In the genomic region with DNA sequence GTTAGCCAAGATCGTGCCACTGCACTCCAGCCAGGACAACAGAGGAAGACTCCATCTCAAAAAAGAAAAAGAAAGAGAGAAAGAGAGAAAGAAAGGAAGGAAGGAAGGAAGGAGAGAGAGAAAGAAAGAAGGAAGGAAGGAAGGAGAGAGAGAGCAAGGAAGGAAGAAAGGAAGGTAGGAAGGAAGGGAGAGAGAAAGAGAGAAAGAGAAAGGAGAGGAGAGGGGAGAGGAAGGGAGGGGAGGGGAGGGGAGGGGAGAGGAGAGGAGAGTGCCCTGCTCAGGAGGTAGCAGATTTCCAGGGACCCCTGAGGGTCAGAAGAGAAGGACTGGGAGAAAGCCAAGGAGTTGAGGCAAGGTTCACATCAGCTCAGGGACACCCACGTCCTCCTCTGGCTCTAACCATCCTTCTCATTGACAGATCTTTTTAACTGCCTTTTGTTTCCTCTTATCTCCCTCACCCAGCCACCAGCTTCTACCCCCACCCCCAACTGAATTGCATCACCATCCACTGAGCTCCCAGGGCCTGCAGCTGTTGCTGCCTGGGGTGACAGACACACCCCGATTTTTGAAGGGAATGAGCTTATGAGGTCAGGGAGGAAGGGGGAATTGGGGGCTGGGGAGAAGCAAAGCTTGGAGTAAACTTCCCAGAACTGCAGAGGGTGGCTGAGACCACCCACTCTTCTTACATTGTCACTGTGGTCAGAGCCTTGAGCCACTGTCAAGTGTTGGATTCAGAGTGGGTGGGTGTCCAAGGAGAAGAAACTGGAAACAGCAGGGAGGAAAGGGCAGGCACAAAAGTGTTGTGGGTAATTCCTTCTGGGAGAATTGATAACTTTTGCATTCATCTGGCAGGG, we compare ENCODE assay signal across 1 cellular context.
TF ChIP-seq lines count a peak whose summit lies in the region.

No MANE protein-coding gene starts in this region.

TF ChIP-seq in K562, 482 proteins besides CTCF, POLR2A, EP300 and RAD21 (continued from another document and continues in another):
- TF ChIP-seq HIVEP1 (CRISPR knock-in tag; IDR thresholded peaks at IDR 0.05): no peak
- TF ChIP-seq SRSF1 (IDR thresholded peaks at IDR 0.05; ENCODE audit: low read depth, low read length): no peak
- TF ChIP-seq, protein P1, sequence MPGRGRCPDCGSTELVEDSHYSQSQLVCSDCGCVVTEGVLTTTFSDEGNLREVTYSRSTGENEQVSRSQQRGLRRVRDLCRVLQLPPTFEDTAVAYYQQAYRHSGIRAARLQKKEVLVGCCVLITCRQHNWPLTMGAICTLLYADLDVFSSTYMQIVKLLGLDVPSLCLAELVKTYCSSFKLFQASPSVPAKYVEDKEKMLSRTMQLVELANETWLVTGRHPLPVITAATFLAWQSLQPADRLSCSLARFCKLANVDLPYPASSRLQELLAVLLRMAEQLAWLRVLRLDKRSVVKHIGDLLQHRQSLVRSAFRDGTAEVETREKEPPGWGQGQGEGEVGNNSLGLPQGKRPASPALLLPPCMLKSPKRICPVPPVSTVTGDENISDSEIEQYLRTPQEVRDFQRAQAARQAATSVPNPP (IDR thresholded peaks at IDR 0.05; ENCODE audit: borderline replicate concordance, insufficient read depth, insufficient read length): no peak
- no peak; the same call in 1 of the 2 replicates for TF ChIP-seq EZH2 (IDR thresholded peaks at IDR 0.05; ENCODE audit: borderline replicate concordance, low read depth, low read length)
- TF ChIP-seq, protein P2, sequence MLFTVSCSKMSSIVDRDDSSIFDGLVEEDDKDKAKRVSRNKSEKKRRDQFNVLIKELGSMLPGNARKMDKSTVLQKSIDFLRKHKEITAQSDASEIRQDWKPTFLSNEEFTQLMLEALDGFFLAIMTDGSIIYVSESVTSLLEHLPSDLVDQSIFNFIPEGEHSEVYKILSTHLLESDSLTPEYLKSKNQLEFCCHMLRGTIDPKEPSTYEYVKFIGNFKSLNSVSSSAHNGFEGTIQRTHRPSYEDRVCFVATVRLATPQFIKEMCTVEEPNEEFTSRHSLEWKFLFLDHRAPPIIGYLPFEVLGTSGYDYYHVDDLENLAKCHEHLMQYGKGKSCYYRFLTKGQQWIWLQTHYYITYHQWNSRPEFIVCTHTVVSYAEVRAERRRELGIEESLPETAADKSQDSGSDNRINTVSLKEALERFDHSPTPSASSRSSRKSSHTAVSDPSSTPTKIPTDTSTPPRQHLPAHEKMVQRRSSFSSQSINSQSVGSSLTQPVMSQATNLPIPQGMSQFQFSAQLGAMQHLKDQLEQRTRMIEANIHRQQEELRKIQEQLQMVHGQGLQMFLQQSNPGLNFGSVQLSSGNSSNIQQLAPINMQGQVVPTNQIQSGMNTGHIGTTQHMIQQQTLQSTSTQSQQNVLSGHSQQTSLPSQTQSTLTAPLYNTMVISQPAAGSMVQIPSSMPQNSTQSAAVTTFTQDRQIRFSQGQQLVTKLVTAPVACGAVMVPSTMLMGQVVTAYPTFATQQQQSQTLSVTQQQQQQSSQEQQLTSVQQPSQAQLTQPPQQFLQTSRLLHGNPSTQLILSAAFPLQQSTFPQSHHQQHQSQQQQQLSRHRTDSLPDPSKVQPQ (CRISPR knock-in tag; IDR thresholded peaks at IDR 0.05; ENCODE audit: borderline replicate concordance): no peak
- TF ChIP-seq, protein P3, sequence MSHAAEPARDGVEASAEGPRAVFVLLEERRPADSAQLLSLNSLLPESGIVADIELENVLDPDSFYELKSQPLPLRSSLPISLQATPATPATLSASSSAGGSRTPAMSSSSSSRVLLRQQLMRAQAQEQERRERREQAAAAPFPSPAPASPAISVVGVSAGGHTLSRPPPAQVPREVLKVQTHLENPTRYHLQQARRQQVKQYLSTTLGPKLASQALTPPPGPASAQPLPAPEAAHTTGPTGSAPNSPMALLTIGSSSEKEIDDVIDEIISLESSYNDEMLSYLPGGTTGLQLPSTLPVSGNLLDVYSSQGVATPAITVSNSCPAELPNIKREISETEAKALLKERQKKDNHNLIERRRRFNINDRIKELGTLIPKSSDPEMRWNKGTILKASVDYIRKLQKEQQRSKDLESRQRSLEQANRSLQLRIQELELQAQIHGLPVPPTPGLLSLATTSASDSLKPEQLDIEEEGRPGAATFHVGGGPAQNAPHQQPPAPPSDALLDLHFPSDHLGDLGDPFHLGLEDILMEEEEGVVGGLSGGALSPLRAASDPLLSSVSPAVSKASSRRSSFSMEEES (CRISPR knock-in tag; IDR thresholded peaks at IDR 0.05): no peak
- TF ChIP-seq, protein P4, sequence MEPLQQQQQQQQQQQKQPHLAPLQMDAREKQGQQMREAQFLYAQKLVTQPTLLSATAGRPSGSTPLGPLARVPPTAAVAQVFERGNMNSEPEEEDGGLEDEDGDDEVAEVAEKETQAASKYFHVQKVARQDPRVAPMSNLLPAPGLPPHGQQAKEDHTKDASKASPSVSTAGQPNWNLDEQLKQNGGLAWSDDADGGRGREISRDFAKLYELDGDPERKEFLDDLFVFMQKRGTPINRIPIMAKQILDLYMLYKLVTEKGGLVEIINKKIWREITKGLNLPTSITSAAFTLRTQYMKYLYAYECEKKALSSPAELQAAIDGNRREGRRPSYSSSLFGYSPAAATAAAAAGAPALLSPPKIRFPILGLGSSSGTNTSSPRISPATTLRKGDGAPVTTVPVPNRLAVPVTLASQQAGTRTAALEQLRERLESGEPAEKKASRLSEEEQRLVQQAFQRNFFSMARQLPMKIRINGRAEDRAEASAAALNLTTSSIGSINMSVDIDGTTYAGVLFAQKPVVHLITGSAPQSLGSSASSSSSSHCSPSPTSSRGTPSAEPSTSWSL (CRISPR knock-in tag; IDR thresholded peaks at IDR 0.05; ENCODE audit: borderline replicate concordance): no peak
- TF ChIP-seq JUNB (CRISPR knock-in tag; conservative IDR thresholded peaks at IDR 0.05): no peak
- TF ChIP-seq, protein P5, sequence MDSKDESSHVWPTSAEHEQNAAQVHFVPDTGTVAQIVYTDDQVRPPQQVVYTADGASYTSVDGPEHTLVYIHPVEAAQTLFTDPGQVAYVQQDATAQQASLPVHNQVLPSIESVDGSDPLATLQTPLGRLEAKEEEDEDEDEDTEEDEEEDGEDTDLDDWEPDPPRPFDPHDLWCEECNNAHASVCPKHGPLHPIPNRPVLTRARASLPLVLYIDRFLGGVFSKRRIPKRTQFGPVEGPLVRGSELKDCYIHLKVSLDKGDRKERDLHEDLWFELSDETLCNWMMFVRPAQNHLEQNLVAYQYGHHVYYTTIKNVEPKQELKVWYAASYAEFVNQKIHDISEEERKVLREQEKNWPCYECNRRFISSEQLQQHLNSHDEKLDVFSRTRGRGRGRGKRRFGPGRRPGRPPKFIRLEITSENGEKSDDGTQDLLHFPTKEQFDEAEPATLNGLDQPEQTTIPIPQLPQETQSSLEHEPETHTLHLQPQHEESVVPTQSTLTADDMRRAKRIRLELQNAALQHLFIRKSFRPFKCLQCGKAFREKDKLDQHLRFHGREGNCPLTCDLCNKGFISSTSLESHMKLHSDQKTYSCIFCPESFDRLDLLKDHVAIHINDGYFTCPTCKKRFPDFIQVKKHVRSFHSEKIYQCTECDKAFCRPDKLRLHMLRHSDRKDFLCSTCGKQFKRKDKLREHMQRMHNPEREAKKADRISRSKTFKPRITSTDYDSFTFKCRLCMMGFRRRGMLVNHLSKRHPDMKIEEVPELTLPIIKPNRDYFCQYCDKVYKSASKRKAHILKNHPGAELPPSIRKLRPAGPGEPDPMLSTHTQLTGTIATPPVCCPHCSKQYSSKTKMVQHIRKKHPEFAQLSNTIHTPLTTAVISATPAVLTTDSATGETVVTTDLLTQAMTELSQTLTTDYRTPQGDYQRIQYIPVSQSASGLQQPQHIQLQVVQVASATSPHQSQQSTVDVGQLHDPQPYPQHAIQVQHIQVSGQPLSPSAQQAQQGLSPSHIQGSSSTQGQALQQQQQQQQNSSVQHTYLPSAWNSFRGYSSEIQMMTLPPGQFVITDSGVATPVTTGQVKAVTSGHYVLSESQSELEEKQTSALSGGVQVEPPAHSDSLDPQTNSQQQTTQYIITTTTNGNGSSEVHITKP (IDR thresholded peaks at IDR 0.05; ENCODE audit: partially characterized antibody): peak; percentile 71
- no peak for TF ChIP-seq ZNF253 (CRISPR knock-in tag; conservative IDR thresholded peaks at IDR 0.05)
- peak; percentile 60 for TF ChIP-seq ETV1 (tag; conservative IDR thresholded peaks at IDR 0.05; ENCODE audit: low read depth)
- TF ChIP-seq, protein P6, sequence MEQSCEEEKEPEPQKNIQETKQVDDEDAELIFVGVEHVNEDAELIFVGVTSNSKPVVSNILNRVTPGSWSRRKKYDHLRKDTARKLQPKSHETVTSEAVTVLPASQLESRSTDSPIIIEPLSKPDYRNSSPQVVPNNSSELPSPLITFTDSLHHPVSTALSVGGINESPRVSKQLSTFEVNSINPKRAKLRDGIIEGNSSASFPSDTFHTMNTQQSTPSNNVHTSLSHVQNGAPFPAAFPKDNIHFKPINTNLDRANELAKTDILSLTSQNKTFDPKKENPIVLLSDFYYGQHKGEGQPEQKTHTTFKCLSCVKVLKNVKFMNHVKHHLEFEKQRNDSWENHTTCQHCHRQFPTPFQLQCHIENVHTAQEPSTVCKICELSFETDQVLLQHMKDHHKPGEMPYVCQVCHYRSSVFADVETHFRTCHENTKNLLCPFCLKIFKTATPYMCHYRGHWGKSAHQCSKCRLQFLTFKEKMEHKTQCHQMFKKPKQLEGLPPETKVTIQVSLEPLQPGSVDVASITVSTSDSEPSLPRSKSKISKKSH (CRISPR knock-in tag; IDR thresholded peaks at IDR 0.05): no peak
- no peak for TF ChIP-seq ZNF507 (tag; conservative IDR thresholded peaks at IDR 0.05)
- peak; percentile 52; the same call in 1 of the 2 replicates for TF ChIP-seq MCM3 (IDR thresholded peaks at IDR 0.05)
- no peak for TF ChIP-seq SRSF7 (optimal IDR thresholded peaks at IDR 0.05; ENCODE audit: low read depth, low read length)
- TF ChIP-seq NFE2L1 (tag; IDR thresholded peaks at IDR 0.05; ENCODE audit: borderline replicate concordance, low read depth): no peak
- TF ChIP-seq HNRNPH1 (optimal IDR thresholded peaks at IDR 0.05; ENCODE audit: low read depth, low read length): no peak
- TF ChIP-seq, protein P7, sequence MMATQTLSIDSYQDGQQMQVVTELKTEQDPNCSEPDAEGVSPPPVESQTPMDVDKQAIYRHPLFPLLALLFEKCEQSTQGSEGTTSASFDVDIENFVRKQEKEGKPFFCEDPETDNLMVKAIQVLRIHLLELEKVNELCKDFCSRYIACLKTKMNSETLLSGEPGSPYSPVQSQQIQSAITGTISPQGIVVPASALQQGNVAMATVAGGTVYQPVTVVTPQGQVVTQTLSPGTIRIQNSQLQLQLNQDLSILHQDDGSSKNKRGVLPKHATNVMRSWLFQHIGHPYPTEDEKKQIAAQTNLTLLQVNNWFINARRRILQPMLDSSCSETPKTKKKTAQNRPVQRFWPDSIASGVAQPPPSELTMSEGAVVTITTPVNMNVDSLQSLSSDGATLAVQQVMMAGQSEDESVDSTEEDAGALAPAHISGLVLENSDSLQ (IDR thresholded peaks at IDR 0.05): peak; percentile 92
- peak; percentile 73 for TF ChIP-seq MYBL2 (IDR thresholded peaks at IDR 0.05; ENCODE audit: low read depth)
- no peak for TF ChIP-seq MYBL2 (CRISPR knock-in tag; IDR thresholded peaks at IDR 0.05; ENCODE audit: borderline replicate concordance)
- TF ChIP-seq ZNF589 (CRISPR knock-in tag; IDR thresholded peaks at IDR 0.05; ENCODE audit: low read depth): peak; percentile 98
- peak; percentile 52; the same call in 1 of the 2 replicates for TF ChIP-seq RB1 (IDR thresholded peaks at IDR 0.05; ENCODE audit: low read depth)
- TF ChIP-seq MAFG (tag; conservative IDR thresholded peaks at IDR 0.05): peak; percentile 37; the same call in 1 of the 2 replicates
- TF ChIP-seq KDM5B (IDR thresholded peaks at IDR 0.05; ENCODE audit: insufficient replicate concordance, low read depth, low read length): peak; percentile 87
- TF ChIP-seq ZNF12 (CRISPR knock-in tag; IDR thresholded peaks at IDR 0.05): no peak
- TF ChIP-seq, protein P8, sequence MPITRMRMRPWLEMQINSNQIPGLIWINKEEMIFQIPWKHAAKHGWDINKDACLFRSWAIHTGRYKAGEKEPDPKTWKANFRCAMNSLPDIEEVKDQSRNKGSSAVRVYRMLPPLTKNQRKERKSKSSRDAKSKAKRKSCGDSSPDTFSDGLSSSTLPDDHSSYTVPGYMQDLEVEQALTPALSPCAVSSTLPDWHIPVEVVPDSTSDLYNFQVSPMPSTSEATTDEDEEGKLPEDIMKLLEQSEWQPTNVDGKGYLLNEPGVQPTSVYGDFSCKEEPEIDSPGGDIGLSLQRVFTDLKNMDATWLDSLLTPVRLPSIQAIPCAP (CRISPR knock-in tag; IDR thresholded peaks at IDR 0.05; ENCODE audit: borderline replicate concordance): no peak
- no peak for TF ChIP-seq TSC22D4 (tag; IDR thresholded peaks at IDR 0.05)
- no peak for TF ChIP-seq POLR2AphosphoS2 (IDR thresholded peaks at IDR 0.05; ENCODE audit: low read length)
- TF ChIP-seq NCOA4 (IDR thresholded peaks at IDR 0.05; ENCODE audit: partially characterized antibody): peak; percentile 79
- no peak for TF ChIP-seq CBX1 (IDR thresholded peaks at IDR 0.05; ENCODE audit: low read depth)
- no peak for TF ChIP-seq TAF15 (IDR thresholded peaks at IDR 0.05; ENCODE audit: low read depth, low read length)
- TF ChIP-seq NCOA2 (IDR thresholded peaks at IDR 0.05; ENCODE audit: partially characterized antibody in 2 of 2): peak; percentile 95 to 96
- TF ChIP-seq MBD2 (IDR thresholded peaks at IDR 0.05; ENCODE audit: borderline replicate concordance, low read depth): peak; percentile 92
- TF ChIP-seq, protein P9, sequence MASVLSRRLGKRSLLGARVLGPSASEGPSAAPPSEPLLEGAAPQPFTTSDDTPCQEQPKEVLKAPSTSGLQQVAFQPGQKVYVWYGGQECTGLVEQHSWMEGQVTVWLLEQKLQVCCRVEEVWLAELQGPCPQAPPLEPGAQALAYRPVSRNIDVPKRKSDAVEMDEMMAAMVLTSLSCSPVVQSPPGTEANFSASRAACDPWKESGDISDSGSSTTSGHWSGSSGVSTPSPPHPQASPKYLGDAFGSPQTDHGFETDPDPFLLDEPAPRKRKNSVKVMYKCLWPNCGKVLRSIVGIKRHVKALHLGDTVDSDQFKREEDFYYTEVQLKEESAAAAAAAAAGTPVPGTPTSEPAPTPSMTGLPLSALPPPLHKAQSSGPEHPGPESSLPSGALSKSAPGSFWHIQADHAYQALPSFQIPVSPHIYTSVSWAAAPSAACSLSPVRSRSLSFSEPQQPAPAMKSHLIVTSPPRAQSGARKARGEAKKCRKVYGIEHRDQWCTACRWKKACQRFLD (CRISPR knock-in tag; IDR thresholded peaks at IDR 0.05): peak; percentile 99
- TF ChIP-seq CBFB (CRISPR knock-in tag; IDR thresholded peaks at IDR 0.05): no peak
- TF ChIP-seq POLR3A (IDR thresholded peaks at IDR 0.05; ENCODE audit: borderline replicate concordance, extremely low read depth, insufficient read depth, insufficient read length): no peak
- TF ChIP-seq, protein P10, sequence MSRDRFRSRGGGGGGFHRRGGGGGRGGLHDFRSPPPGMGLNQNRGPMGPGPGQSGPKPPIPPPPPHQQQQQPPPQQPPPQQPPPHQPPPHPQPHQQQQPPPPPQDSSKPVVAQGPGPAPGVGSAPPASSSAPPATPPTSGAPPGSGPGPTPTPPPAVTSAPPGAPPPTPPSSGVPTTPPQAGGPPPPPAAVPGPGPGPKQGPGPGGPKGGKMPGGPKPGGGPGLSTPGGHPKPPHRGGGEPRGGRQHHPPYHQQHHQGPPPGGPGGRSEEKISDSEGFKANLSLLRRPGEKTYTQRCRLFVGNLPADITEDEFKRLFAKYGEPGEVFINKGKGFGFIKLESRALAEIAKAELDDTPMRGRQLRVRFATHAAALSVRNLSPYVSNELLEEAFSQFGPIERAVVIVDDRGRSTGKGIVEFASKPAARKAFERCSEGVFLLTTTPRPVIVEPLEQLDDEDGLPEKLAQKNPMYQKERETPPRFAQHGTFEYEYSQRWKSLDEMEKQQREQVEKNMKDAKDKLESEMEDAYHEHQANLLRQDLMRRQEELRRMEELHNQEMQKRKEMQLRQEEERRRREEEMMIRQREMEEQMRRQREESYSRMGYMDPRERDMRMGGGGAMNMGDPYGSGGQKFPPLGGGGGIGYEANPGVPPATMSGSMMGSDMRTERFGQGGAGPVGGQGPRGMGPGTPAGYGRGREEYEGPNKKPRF (IDR thresholded peaks at IDR 0.05; ENCODE audit: low read depth, low read length): no peak
- TF ChIP-seq ZC3H8 (IDR thresholded peaks at IDR 0.05): peak; percentile 13
- no peak; the same call in 1 of the 2 replicates for TF ChIP-seq DDX20 (tag; IDR thresholded peaks at IDR 0.05; ENCODE audit: low read depth)
